ENCODE assay signal across 1 cellular context in the genomic region with DNA sequence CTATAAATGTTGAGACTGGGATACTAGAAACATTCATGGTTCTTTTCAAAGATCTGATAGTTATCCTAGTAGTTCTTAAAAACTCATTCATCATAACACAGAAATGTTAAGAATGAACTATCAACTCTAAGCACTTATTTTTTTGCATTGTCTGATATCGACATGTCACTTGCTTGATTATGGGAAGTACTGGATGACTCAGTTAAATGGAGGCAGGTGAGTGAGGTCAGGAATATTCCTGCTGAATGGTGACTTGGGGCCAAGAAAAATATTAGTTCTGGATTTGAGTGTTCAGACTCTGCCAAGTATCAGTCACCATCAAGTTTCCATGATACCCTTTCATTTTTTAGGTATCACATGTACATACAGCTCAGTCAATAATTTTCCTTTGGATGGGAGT.
TF ChIP-seq lines count a peak whose summit lies in the region.

No MANE protein-coding gene starts in this region.

TF ChIP-seq in HepG2, 621 proteins besides CTCF, POLR2A, EP300 and RAD21 (continued from another document):
- TF ChIP-seq SALL2 (CRISPR knock-in tag; IDR thresholded peaks at IDR 0.05): no peak
- TF ChIP-seq, protein P1, sequence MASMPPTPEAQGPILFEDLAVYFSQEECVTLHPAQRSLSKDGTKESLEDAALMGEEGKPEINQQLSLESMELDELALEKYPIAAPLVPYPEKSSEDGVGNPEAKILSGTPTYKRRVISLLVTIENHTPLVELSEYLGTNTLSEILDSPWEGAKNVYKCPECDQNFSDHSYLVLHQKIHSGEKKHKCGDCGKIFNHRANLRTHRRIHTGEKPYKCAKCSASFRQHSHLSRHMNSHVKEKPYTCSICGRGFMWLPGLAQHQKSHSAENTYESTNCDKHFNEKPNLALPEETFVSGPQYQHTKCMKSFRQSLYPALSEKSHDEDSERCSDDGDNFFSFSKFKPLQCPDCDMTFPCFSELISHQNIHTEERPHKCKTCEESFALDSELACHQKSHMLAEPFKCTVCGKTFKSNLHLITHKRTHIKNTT (CRISPR knock-in tag; IDR thresholded peaks at IDR 0.05): no peak
- TF ChIP-seq, protein P2, sequence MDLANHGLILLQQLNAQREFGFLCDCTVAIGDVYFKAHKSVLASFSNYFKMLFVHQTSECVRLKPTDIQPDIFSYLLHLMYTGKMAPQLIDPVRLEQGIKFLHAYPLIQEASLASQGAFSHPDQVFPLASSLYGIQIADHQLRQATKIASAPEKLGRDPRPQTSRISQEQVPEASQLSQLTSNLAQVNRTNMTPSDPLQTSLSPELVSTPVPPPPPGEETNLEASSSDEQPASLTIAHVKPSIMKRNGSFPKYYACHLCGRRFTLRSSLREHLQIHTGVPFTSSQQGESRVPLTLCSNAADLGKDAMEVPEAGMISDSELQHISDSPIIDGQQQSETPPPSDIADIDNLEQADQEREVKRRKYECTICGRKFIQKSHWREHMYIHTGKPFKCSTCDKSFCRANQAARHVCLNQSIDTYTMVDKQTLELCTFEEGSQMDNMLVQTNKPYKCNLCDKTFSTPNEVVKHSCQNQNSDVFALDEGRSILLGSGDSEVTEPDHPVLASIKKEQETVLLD (CRISPR knock-in tag; IDR thresholded peaks at IDR 0.05; ENCODE audit: low read depth): no peak
TF ChIP-seq in HepG2: peak in this region for 0.
